In genomic region chr16:79685871-79686270, GRCh38 we compare ENCODE assay signal across 31 cellular contexts.
"Had no signal": no experiment of that assay in that cellular context is flagged by ENCODE, and none has a peak within 500 bp of the region (broad histone marks: within the 10 kb centered on the region; RNA-seq: fewer than 3 reads in every experiment).

No MANE protein-coding gene starts in this region.

- H3K9me3 ChIP-seq: adrenal gland, body of pancreas, breast epithelium had no signal

- H3K27ac ChIP-seq: adrenal gland, body of pancreas, brain microvascular endothelial cell, breast epithelium, VCaP had no signal

- H3K27me3 ChIP-seq: adrenal gland, body of pancreas, brain microvascular endothelial cell, breast epithelium had no signal

- H3K4me1 ChIP-seq: adrenal gland, body of pancreas, breast epithelium had no signal

- DNase-seq: activated B cell treated with CpG ODN at 0.5 μM for 24 hours; activated CD4-positive, alpha-beta memory T cell treated with anti-CD3 and anti-CD28 coated beads for 36 hours; activated CD4-positive, alpha-beta T cell treated with anti-CD3 and anti-CD28 coated beads for 4 hours; activated CD4-positive, alpha-beta T cell treated with anti-CD3 and anti-CD28 coated beads, Interleukin-2, amount 10 ng/mL, durations not matched to agents 24 days and 14 days; activated CD4-positive, alpha-beta T cell treated with anti-CD3 and anti-CD28 coated beads, Interleukin-2, amount 50 U/mL, for 1 hour; activated CD4-positive, alpha-beta T cell treated with anti-CD3 and anti-CD28 coated beads, Interleukin-2, amount 50 U/mL, for 4 hours; activated CD4-positive, CD25-positive, alpha-beta regulatory T cell treated with anti-CD3 and anti-CD28 coated beads, Interleukin-2, amount 50 U/mL, for 72 hours; activated CD8-positive, alpha-beta memory T cell treated with anti-CD3 and anti-CD28 coated beads, Interleukin-2, amount 10 ng/mL, durations not matched to agents 7 days and 5 days; activated CD8-positive, alpha-beta memory T cell treated with anti-CD3 and anti-CD28 coated beads, Interleukin-2, amount 50 U/mL, for 48 hours; activated CD8-positive, alpha-beta T cell treated with anti-CD3 and anti-CD28 coated beads for 36 hours; activated effector memory CD4-positive, alpha-beta T cell treated with anti-CD3 and anti-CD28 coated beads, Interleukin-2, amount 50 U/mL, for 16 hours; activated gamma-delta T cell treated with Interleukin-2 at 50 U/mL for 16 hours; activated naive CD4-positive, alpha-beta T cell; activated naive CD4-positive, alpha-beta T cell treated with anti-CD3 and anti-CD28 coated beads for 36 hours; activated naive CD4-positive, alpha-beta T cell treated with anti-CD3 and anti-CD28 coated beads, Interleukin-2, amount 50 U/mL, for 16 hours; activated naive CD8-positive, alpha-beta T cell treated with anti-CD3 and anti-CD28 coated beads for 36 hours; activated T-cell treated with anti-CD3 and anti-CD28 coated beads, Interleukin-2, amount 50 U/mL, for 24 hours; activated T-cell treated with anti-CD3 and anti-CD28 coated beads, Interleukin-2, amount 50 U/mL, for 72 hours; adrenal gland; amniotic stem cell; aorta; body of pancreas; brain microvascular endothelial cell; central memory CD4-positive, alpha-beta T cell; T-helper 1 cell; T-helper 2 cell; T-helper 9 cell had no signal

- H3K4me3 ChIP-seq: adrenal gland, body of pancreas, breast epithelium had no signal

- H3K36me3 ChIP-seq: adrenal gland, brain microvascular endothelial cell, breast epithelium had no signal

- ATAC-seq: activated CD8-positive, alpha-beta memory T cell treated with anti-CD3 and anti-CD28 coated beads, Interleukin-2, amount 10 ng/mL, durations not matched to agents 7 days and 5 days; activated CD8-positive, alpha-beta T cell treated with anti-CD3 and anti-CD28 coated beads for 36 hours; activated naive CD4-positive, alpha-beta T cell treated with anti-CD3 and anti-CD28 coated beads, Interleukin-2, amount 50 U/mL, for 72 hours; activated T-cell treated with anti-CD3 and anti-CD28 coated beads, Interleukin-2, amount 50 U/mL, for 72 hours; activated T-helper 17 cell treated with anti-CD3 and anti-CD28 coated beads, Interleukin-2, amount 50 U/mL, for 72 hours; body of pancreas had no signal
